In the genomic region with DNA sequence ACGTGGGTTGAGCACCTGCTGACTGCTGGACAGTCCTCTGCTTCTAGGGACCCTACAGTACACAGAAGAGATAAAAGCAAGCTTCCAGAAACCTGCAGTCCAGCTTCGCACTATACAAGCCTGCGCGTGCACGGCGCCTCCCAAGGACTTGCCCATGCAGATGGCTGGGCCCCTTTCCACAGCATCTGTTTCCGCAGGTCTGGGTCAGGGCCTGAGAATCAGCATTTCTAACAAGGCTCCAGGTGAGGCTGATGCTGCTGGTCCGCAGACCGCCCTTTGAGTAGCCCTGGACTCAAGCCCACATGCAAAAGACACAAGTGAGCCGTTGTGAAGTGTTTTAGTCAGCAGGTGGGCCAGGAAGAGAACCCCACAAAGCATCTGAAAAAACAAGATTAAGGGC, we compare ENCODE assay signal across 18 cellular contexts.
DNase-seq lines count a peak whose midpoint lies in the region; TF ChIP-seq lines count a peak whose summit lies in the region.
"Had no signal": no experiment of that assay in that cellular context is flagged by ENCODE, and none has a peak within 500 bp of the region (broad histone marks: within the 10 kb centered on the region; RNA-seq: fewer than 3 reads in every experiment).

No MANE protein-coding gene starts in this region.

- TF ChIP-seq POLR2A in thyroid gland (IDR thresholded peaks at IDR 0.05), result no peak

- H3K4me3 ChIP-seq in colonic mucosa (no peak overlapping the region), mesodermal cell (ENCODE audit: extremely low read depth, insufficient read depth, low read length, poor library complexity, severe bottlenecking) (no peak overlapping the region), thyroid gland (replicated peaks in 1 of 3) (no peak overlapping the region)
- H3K4me3 ChIP-seq: thoracic aorta had no signal

- TF ChIP-seq CTCF in colonic mucosa (IDR thresholded peaks at IDR 0.05) (no peak), thyroid gland (IDR thresholded peaks at IDR 0.05) (no peak), GM20000 (IDR thresholded peaks at IDR 0.05; ENCODE audit: extremely low read depth, missing control alignments) (no peak)

- H3K9me3 ChIP-seq in ES-I3 (ENCODE audit: control insufficient read depth, insufficient read depth, low read length), result no peaks in the 10 kb centered on the region
- no peaks in the 10 kb centered on the region for H3K9me3 ChIP-seq in colonic mucosa
- H3K9me3 ChIP-seq in mesodermal cell (ENCODE audit: control insufficient read depth, low read length), result no peaks in the 10 kb centered on the region
- no peaks in the 10 kb centered on the region for H3K9me3 ChIP-seq in thyroid gland
- H3K9me3 ChIP-seq: thoracic aorta had no signal

- intact Hi-C loops in colonic mucosa (cut with DNase I) (no loop called here), thyroid gland (cut with DNase I) (no loop called here)

- peak overlapping the region; percentile 12; the same call in 1 of the 2 replicates for H3K9ac ChIP-seq in ES-I3 (ENCODE audit: low read depth, low read length)
- H3K9ac ChIP-seq in colonic mucosa (ENCODE audit: low read depth in 2 of 2, low read length in 2 of 2), result no peak overlapping the region

- H3K27me3 ChIP-seq in colonic mucosa (no peaks in the 10 kb centered on the region), thyroid gland (no peaks in the 10 kb centered on the region)
- H3K27me3 ChIP-seq: brain microvascular endothelial cell had no signal

- H3K27ac ChIP-seq in colonic mucosa (peak overlapping the region; percentile 65), mesodermal cell (ENCODE audit: low read depth, low read length, severe bottlenecking) (peak overlapping the region; percentile 79), thyroid gland (peak overlapping the region; percentile 45 to 65 (median 49))
- H3K27ac ChIP-seq: brain microvascular endothelial cell, thoracic aorta had no signal

- no peaks in the 10 kb centered on the region for H3K36me3 ChIP-seq in ES-I3 (ENCODE audit: insufficient read depth, low read length)
- no peaks in the 10 kb centered on the region for H3K36me3 ChIP-seq in colonic mucosa
- no peaks in the 10 kb centered on the region for H3K36me3 ChIP-seq in mesodermal cell (ENCODE audit: control insufficient read depth, insufficient read depth, low read length)
- no peaks in the 10 kb centered on the region for H3K36me3 ChIP-seq in thyroid gland
- H3K36me3 ChIP-seq: brain microvascular endothelial cell, thoracic aorta had no signal

- 89 to 93% methylated on average over 10 of the region's 10 CpGs for WGBS in mesodermal cell (ENCODE audit: insufficient coverage in 2 of 2), 2 experiments
- 71 to 81% methylated on average over 8 to 10 of the region's 10 CpGs for WGBS in thyroid gland, 2 donors

- peaks cover 14% of the 10 kb centered on the region for H3K4me1 ChIP-seq in ES-I3 (ENCODE audit: insufficient read depth, low read length)
- peaks cover 4% of the 10 kb centered on the region for H3K4me1 ChIP-seq in colonic mucosa
- H3K4me1 ChIP-seq in mesodermal cell (ENCODE audit: control insufficient read depth, insufficient read depth, low read length, poor library complexity, severe bottlenecking), result peaks cover 29% of the 10 kb centered on the region
- peaks cover 21 to 30% of the 10 kb centered on the region in 2 donors for H3K4me1 ChIP-seq in thyroid gland

- no peak for DNase-seq in colonic mucosa
- peak; percentile 41 to 42 for DNase-seq in thyroid gland
- DNase-seq in middle frontal gyrus (ENCODE audit: extremely low spot score, low spot score), result no peak
- no peak for DNase-seq in NCI-H526 (lab: John Stamatoyannopoulos, UW)
- no peak for DNase-seq in RPMI8226
- no peak for DNase-seq in GM20000 (ENCODE audit: low spot score)
- DNase-seq: ACHN; activated CD4-positive, alpha-beta memory T cell treated with anti-CD3 and anti-CD28 coated beads, Interleukin-2, amount 10 ng/mL, durations not matched to agents 7 days and 5 days; DMS 273 treated with DMSO at 0.1 percent for 48 hours; effector memory CD8-positive, alpha-beta T cell; Kasumi-1; naive thymus-derived CD8-positive, alpha-beta T cell; NCI-H1930; NCI-H748 treated with DMSO at 0.1 percent for 48 hours had no signal

Comparison
In these comparisons a context has a peak if more than half of its experiments do, and no peak if none do; other contexts are left out.
1. DNase-seq: peak in thyroid gland (2 of 2); none in colonic mucosa (single experiment), middle frontal gyrus (single experiment), NCI-H526 (0 of 2), RPMI8226 (single experiment) and GM20000 (single experiment).
2. Peak in every context shown above with its lines, with median percentiles within 50 percentile points of each other: H3K27ac ChIP-seq.